In the genomic region with DNA sequence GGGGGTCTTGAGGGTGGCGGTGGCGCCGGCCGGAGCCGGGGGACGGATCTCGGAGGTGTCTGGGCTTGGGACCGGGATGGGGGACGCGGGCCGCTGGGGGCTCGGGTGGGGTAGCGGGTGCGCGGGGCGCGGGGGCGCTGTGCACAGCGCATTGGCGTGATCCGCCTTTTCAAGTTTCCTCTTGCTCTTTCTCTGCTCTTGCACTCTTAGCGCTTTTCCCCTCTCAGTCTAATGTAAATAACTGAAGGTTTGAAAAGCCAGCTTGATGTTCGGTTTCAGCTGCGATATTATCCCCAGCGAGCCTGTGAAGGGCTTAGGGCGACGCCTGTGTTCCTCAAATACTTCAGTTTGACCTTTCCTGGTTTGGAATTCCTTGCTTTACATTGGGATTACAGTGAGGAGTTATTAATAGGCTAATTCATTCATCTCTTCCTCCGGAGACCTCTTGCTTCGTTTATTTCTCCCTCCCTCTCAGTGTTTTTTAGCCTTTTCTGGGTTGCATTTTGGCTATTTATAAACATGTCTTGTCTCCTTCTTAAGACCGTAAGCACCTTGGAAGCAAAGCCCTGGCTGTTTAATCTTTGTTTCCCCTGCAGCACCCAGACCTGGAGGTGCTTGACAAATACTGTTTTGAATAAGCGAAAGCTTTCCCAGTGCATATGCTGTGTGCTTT, we compare ENCODE assay signal across 8 cellular contexts. TPM values are rescaled to one million over a fixed set of nuclear protein-coding genes. Genes with fewer than 3 reads are reported as not detected.
DNase-seq lines count a peak whose midpoint lies in the region; ATAC-seq and TF ChIP-seq lines count a peak whose summit lies in the region.

No MANE protein-coding gene starts in this region.

- peak; percentile 59 for DNase-seq in activated CD8-positive, alpha-beta memory T cell treated with anti-CD3 and anti-CD28 coated beads, Interleukin-2, amount 50 U/mL, for 4 hours
- DNase-seq in activated CD8-positive, alpha-beta memory T cell treated with anti-CD3 and anti-CD28 coated beads, Interleukin-2, amount 50 U/mL, for 48 hours = no peak
- DNase-seq in NCI-H345 treated with DMSO at 0.1 percent for 48 hours (lab: John Stamatoyannopoulos, UW; ENCODE audit: unreplicated experiment) = peak; percentile 28
- DNase-seq in activated effector memory CD4-positive, alpha-beta T cell treated with Interleukin-2 at 50 U/mL for 16 hours = peak; percentile 19
- peak; percentile 21 for DNase-seq in germinal center (ENCODE audit: low spot score)
- peak in 1 of 5 donors; percentile 33 for DNase-seq in ovary
- DNase-seq in GM20000 (ENCODE audit: low spot score) = no peak

- TF ChIP-seq CTCF in ovary (IDR thresholded peaks at IDR 0.05) = no peak
- TF ChIP-seq CTCF in GM20000 (IDR thresholded peaks at IDR 0.05; ENCODE audit: extremely low read depth, missing control alignments) = no peak

- peak; percentile 38 for ATAC-seq in HG02763 (IDR thresholded peaks at IDR 0.05; ENCODE audit: unreplicated experiment)

- no peaks in the 10 kb centered on the region for H3K9me3 ChIP-seq in ovary

- TF ChIP-seq EP300 in ovary (IDR thresholded peaks at IDR 0.05) = no peak

- TF ChIP-seq POLR2A in ovary (IDR thresholded peaks at IDR 0.05) = no peak

- H3K4me1 ChIP-seq in ovary (ENCODE audit: insufficient read depth) = peaks cover 3% of the 10 kb centered on the region

- intact Hi-C loops in ovary (cut with DNase I) = loop anchor here in 1 of 4 donors (10.0 kb wide), 1 partner anchor 73 kb away; the partner anchor contains the start of gene CCSAP

- no peaks in the 10 kb centered on the region for H3K36me3 ChIP-seq in ovary

- H3K27me3 ChIP-seq in ovary = no peaks in the 10 kb centered on the region

- H3K4me3 ChIP-seq in ovary = peak overlapping the region; percentile 74

- 0 to 1% (median 1%) methylated on average over 22 to 31 of the region's 31 CpGs for WGBS in ovary, 3 donors

- H3K27ac ChIP-seq in ovary = peak overlapping the region; percentile 76 to 91

RNA-seq across cellular contexts. Expression of gene RAB4A, which starts 0.7 kb away (rescaled TPM):
- total RNA-seq in ovary = 10 to 100 TPM; 19.5 to 69.2 (median 62.3) TPM
- 10 to 100 TPM; 29.6 to 34.8 TPM for polyA plus RNA-seq in ovary

Comparison
In these comparisons a context has a peak if more than half of its experiments do, and no peak if none do; other contexts are left out.
1. DNase-seq: peak in activated CD8-positive, alpha-beta memory T cell treated with anti-CD3 and anti-CD28 coated beads, Interleukin-2, amount 50 U/mL, for 4 hours (single experiment), NCI-H345 treated with DMSO at 0.1 percent for 48 hours (single experiment), activated effector memory CD4-positive, alpha-beta T cell treated with Interleukin-2 at 50 U/mL for 16 hours (single experiment) and germinal center (single experiment); none in activated CD8-positive, alpha-beta memory T cell treated with anti-CD3 and anti-CD28 coated beads, Interleukin-2, amount 50 U/mL, for 48 hours (single experiment) and GM20000 (single experiment).